8 cellular contexts compared by ENCODE assay signal in genomic region chrX:41734530-41734929, GRCh38. TPM values are rescaled to one million over a fixed set of nuclear protein-coding genes. Genes with fewer than 3 reads are reported as not detected.
A peak's percentile ranks its signal among the peaks of the same experiment; 100 is the strongest.
DNase-seq lines count a peak whose midpoint lies in the region; ATAC-seq and TF ChIP-seq lines count a peak whose summit lies in the region.

No MANE protein-coding gene starts in this region.

- no peak overlapping the region for H3K27ac ChIP-seq in mammary epithelial cell (ENCODE audit: insufficient read depth, low read depth, low read length)

- no peaks in the 10 kb centered on the region for H3K4me1 ChIP-seq in mammary epithelial cell (ENCODE audit: insufficient read depth, low read length)

- no peaks in the 10 kb centered on the region for H3K27me3 ChIP-seq in mammary epithelial cell (ENCODE audit: insufficient read depth, low read length)

- H3K36me3 ChIP-seq in mammary epithelial cell (ENCODE audit: insufficient read depth, low read length): peaks cover 2% of the 10 kb centered on the region

- H3K79me2 ChIP-seq in mammary epithelial cell (ENCODE audit: insufficient read depth, low read length): no peaks in the 10 kb centered on the region

- peak overlapping the region; percentile 4 for H3K4me3 Mint-ChIP-seq in activated T-cell treated with anti-CD3 and anti-CD28 coated beads, Interleukin-2, amount 50 U/mL, for 4 hours
- no peak overlapping the region for H3K4me3 Mint-ChIP-seq in neural crest cell

- H3K27me3 Mint-ChIP-seq in activated T-cell treated with anti-CD3 and anti-CD28 coated beads, Interleukin-2, amount 50 U/mL, for 4 hours (ENCODE audit: low read depth): no peaks in the 10 kb centered on the region
- H3K27me3 Mint-ChIP-seq in neural crest cell (ENCODE audit: low read depth): no peaks in the 10 kb centered on the region

- dilution Hi-C loops in mammary epithelial cell (cut with HindIII; ENCODE audit: low sequenced_read_pairs): no loop called here

- H3K4me3 ChIP-seq in mammary epithelial cell (replicated peaks in 1 of 3; ENCODE audit: insufficient read depth in 1 of 3, low read depth in 2 of 3, low read length in 3 of 3): no peak overlapping the region

- intact Hi-C loops in mammary epithelial cell (cut with micrococcal nuclease) (no loop called here), posterior cingulate gyrus (cut with DNase I) (loop anchor here (10.0 kb wide), 1 partner anchor 180 kb away; no protein-coding TSS in a partner anchor)

- no peaks in the 10 kb centered on the region for H4K20me1 ChIP-seq in mammary epithelial cell (ENCODE audit: insufficient read depth, low read length)

- no peak for ATAC-seq in activated T-cell treated with anti-CD3 and anti-CD28 coated beads, Interleukin-2, amount 50 U/mL, for 4 hours

- no peaks in the 10 kb centered on the region for H3K9me3 ChIP-seq in mammary epithelial cell (replicated peaks; ENCODE audit: insufficient read depth, low read length)

- CTCF ChIA-PET in mammary epithelial cell (lab: Charles Lee; ENCODE audit: low non-redundant PET): no interaction called here

- no TSS peak for BruUV-seq in mammary epithelial cell (replicated peaks; lab: Mats Ljungman, UMichigan)

- TF ChIP-seq CTCF in mammary epithelial cell (conservative IDR thresholded peaks at IDR 0.05 in 1 of 2, IDR thresholded peaks at IDR 0.05 in 1 of 2; ENCODE audit: extremely low read depth in 1 of 2, insufficient read depth in 1 of 2, low read depth in 1 of 2, low read length in 2 of 2): peak; percentile 38 to 56
- peak; percentile 52 for TF ChIP-seq CTCF in neural crest cell (conservative IDR thresholded peaks at IDR 0.05)

- H2AFZ ChIP-seq in mammary epithelial cell (ENCODE audit: low read depth, low read length): no peak overlapping the region

- H3K9ac ChIP-seq in mammary epithelial cell (ENCODE audit: insufficient read depth, low read length): no peak overlapping the region

- H3K4me2 ChIP-seq in mammary epithelial cell (ENCODE audit: insufficient read depth, low read depth, low read length): no peak overlapping the region

- DNase-seq in activated T-cell treated with anti-CD3 and anti-CD28 coated beads, Interleukin-2, amount 50 U/mL, for 4 hours: no peak
- DNase-seq in activated T-cell treated with anti-CD3 and anti-CD28 coated beads, Interleukin-2, amount 50 U/mL, for 48 hours: no peak
- DNase-seq in NCI-H2107 (lab: John Stamatoyannopoulos, UW): peak; percentile 2
- DNase-seq in mammary epithelial cell: peak; percentile 3
- no peak for DNase-seq in neural crest cell (ENCODE audit: low read depth, low spot score)
- no peak for DNase-seq in posterior cingulate gyrus
- no peak for DNase-seq in UCSD-AML1 (lab: John Stamatoyannopoulos, UW; ENCODE audit: unreplicated experiment)
- DNase-seq in central memory CD4-positive, alpha-beta T cell: no peak

- peaks cover 24% of the 10 kb centered on the region for H3K4me1 Mint-ChIP-seq in activated T-cell treated with anti-CD3 and anti-CD28 coated beads, Interleukin-2, amount 50 U/mL, for 4 hours (ENCODE audit: low read depth)
- H3K4me1 Mint-ChIP-seq in neural crest cell: no peaks in the 10 kb centered on the region

- no peaks in the 10 kb centered on the region for H3K9me3 Mint-ChIP-seq in activated T-cell treated with anti-CD3 and anti-CD28 coated beads, Interleukin-2, amount 50 U/mL, for 4 hours
- H3K9me3 Mint-ChIP-seq in neural crest cell: no peaks in the 10 kb centered on the region

- WGBS in mammary epithelial cell (ENCODE audit: low coverage, missing lambda C conversion rate): 0% methylated on average over 1 of the region's 1 CpG

- H3K27ac Mint-ChIP-seq in neural crest cell (ENCODE audit: unreplicated experiment): peak overlapping the region; percentile 19

- in situ Hi-C loops in mammary epithelial cell (cut with MboI; ENCODE audit: low sequenced_read_pairs in 2 of 2): no loop called here

- H3K36me3 Mint-ChIP-seq in activated T-cell treated with anti-CD3 and anti-CD28 coated beads, Interleukin-2, amount 50 U/mL, for 4 hours (ENCODE audit: insufficient read depth): peaks cover 8% of the 10 kb centered on the region
- H3K36me3 Mint-ChIP-seq in neural crest cell (ENCODE audit: low read depth): peaks cover 3% of the 10 kb centered on the region

RNA-seq across cellular contexts. Expression of gene GPR82, which starts 10.5 kb away (rescaled TPM):
- under 1 TPM; 0.08 to 0.27 (median 0.25) TPM for total RNA-seq in activated T-cell treated with anti-CD3 and anti-CD28 coated beads, Interleukin-2, amount 50 U/mL, for 4 hours
- not detected for total RNA-seq in mammary epithelial cell
- not detected for polyA plus RNA-seq in mammary epithelial cell
- polyA minus RNA-seq in mammary epithelial cell: not detected
- total RNA-seq in neural crest cell: not detected in 2 replicates

RNA-seq across cellular contexts. Expression of gene GPR34, which starts 45.8 kb away (rescaled TPM):
- total RNA-seq in activated T-cell treated with anti-CD3 and anti-CD28 coated beads, Interleukin-2, amount 50 U/mL, for 4 hours: under 1 TPM; 0.38 to 0.69 (median 0.38) TPM
- total RNA-seq in mammary epithelial cell (not detected), neural crest cell (not detected in 2 replicates)
- not detected for polyA plus RNA-seq in mammary epithelial cell
- not detected for polyA minus RNA-seq in mammary epithelial cell

Comparison
In these comparisons a context has a peak if more than half of its experiments do, and no peak if none do; other contexts are left out.
1. DNase-seq: peak in NCI-H2107 (single experiment) and mammary epithelial cell (single experiment); none in activated T-cell treated with anti-CD3 and anti-CD28 coated beads, Interleukin-2, amount 50 U/mL, for 4 hours (single experiment), activated T-cell treated with anti-CD3 and anti-CD28 coated beads, Interleukin-2, amount 50 U/mL, for 48 hours (0 of 2), neural crest cell (single experiment), posterior cingulate gyrus (0 of 10), UCSD-AML1 (single experiment) and central memory CD4-positive, alpha-beta T cell (single experiment).